8 cellular contexts compared by ENCODE assay signal in genomic region chr22:22463855-22464540, GRCh38. TPM values are rescaled to one million over a fixed set of nuclear protein-coding genes. Genes with fewer than 3 reads are reported as not detected.
DNase-seq lines count a peak whose midpoint lies in the region; ATAC-seq and TF ChIP-seq lines count a peak whose summit lies in the region.

No MANE protein-coding gene starts in this region.

- CTCF ChIA-PET in naive thymus-derived CD4-positive, alpha-beta T cell (lab: Charles Lee) = interaction anchor here (0.6 to 1.7 kb wide), 4 partner anchors 25 to 511 kb away, joined by 3 to 7 read pairs (median 3); no protein-coding TSS in a partner anchor

- no peaks in the 10 kb centered on the region for H3K27me3 ChIP-seq in BLaER1
- H3K27me3 ChIP-seq in GM23338 (ENCODE audit: insufficient read depth) = peaks cover 100% of the 10 kb centered on the region
- H3K27me3 ChIP-seq in naive thymus-derived CD4-positive, alpha-beta T cell (ENCODE audit: control insufficient read depth in 2 of 2, insufficient read depth in 2 of 2, low read length in 2 of 2) = peaks cover 0 to 11% of the 10 kb centered on the region in 2 donors

- peaks cover 41% of the 10 kb centered on the region for H3K9me3 ChIP-seq in BLaER1
- H3K9me3 ChIP-seq in naive thymus-derived CD4-positive, alpha-beta T cell (ENCODE audit: control insufficient read depth in 2 of 3, low read length in 3 of 3) = peaks cover 0 to 16% (median 10%) of the 10 kb centered on the region in 3 experiments

- TF ChIP-seq CTCF in GM23338 (conservative IDR thresholded peaks at IDR 0.05; ENCODE audit: low read depth in 2 of 2) = peak; percentile 72 to 85

- no peak overlapping the region for H3K4me3 ChIP-seq in BLaER1
- no peak overlapping the region for H3K4me3 ChIP-seq in GM23338
- no peak overlapping the region for H3K4me3 ChIP-seq in naive thymus-derived CD4-positive, alpha-beta T cell (ENCODE audit: low read length)

- peak; percentile 97 for ATAC-seq in GM23338
- ATAC-seq in naive thymus-derived CD4-positive, alpha-beta T cell = peak; percentile 44
- no peak for ATAC-seq in GM18907 (IDR thresholded peaks at IDR 0.05; ENCODE audit: unreplicated experiment)

- no peak overlapping the region for H2AFZ ChIP-seq in GM23338

- H3K36me3 ChIP-seq in BLaER1 = no peaks in the 10 kb centered on the region
- 0 out of 2 replicates have a peak, but pooled peaks cover 3% of the 10 kb centered on the region for H3K36me3 ChIP-seq in GM23338 (ENCODE audit: insufficient read depth)
- no peaks in the 10 kb centered on the region for H3K36me3 ChIP-seq in naive thymus-derived CD4-positive, alpha-beta T cell (ENCODE audit: control insufficient read depth in 2 of 3, insufficient read depth in 3 of 3, low read length in 3 of 3)

- peak overlapping the region; percentile 36 for H3K4me2 ChIP-seq in BLaER1
- no peak overlapping the region for H3K4me2 ChIP-seq in GM23338

- H3K36me3 Mint-ChIP-seq in GM23338 (ENCODE audit: low read depth) = peaks cover 19% of the 10 kb centered on the region
- peaks cover 0 to 6% (median 0%) of the 10 kb centered on the region in 5 donors for H3K36me3 Mint-ChIP-seq in naive thymus-derived CD4-positive, alpha-beta T cell

- H3K9ac ChIP-seq in BLaER1 = no peak overlapping the region

- POLR2A ChIA-PET in naive thymus-derived CD4-positive, alpha-beta T cell (lab: Charles Lee) = no interaction called here

- no peaks in the 10 kb centered on the region for H3K9me2 ChIP-seq in GM23338 (ENCODE audit: insufficient read depth)

- peaks cover 78% of the 10 kb centered on the region for H3K27me3 Mint-ChIP-seq in GM23338 (ENCODE audit: insufficient read depth, low read depth, poor library complexity)
- H3K27me3 Mint-ChIP-seq in naive thymus-derived CD4-positive, alpha-beta T cell = peaks cover 27 to 50% (median 48%) of the 10 kb centered on the region in 5 donors

- no peak overlapping the region for H3K27ac ChIP-seq in BLaER1
- no peak overlapping the region for H3K27ac ChIP-seq in GM23338 (ENCODE audit: low read depth)
- no peak overlapping the region for H3K27ac ChIP-seq in naive thymus-derived CD4-positive, alpha-beta T cell (ENCODE audit: low read depth, low read length)

- no peak overlapping the region for H3K4me3 Mint-ChIP-seq in GM23338
- H3K4me3 Mint-ChIP-seq in naive thymus-derived CD4-positive, alpha-beta T cell = no peak overlapping the region

- H3K79me2 ChIP-seq in GM23338 (replicated peaks; ENCODE audit: insufficient read depth) = no peaks in the 10 kb centered on the region

- H3K4me1 ChIP-seq in BLaER1 (peaks cover 20% of the 10 kb centered on the region), GM23338 (ENCODE audit: insufficient read depth) (no peaks in the 10 kb centered on the region)
- no peaks in the 10 kb centered on the region for H3K4me1 ChIP-seq in naive thymus-derived CD4-positive, alpha-beta T cell (ENCODE audit: control insufficient read depth in 2 of 2, insufficient read depth in 2 of 2, low read length in 2 of 2)

- intact Hi-C loops in naive thymus-derived CD4-positive, alpha-beta T cell (cut with micrococcal nuclease) = loop anchor here (2.0 to 10.0 kb wide), 4 partner anchors 123 to 493 kb away; no protein-coding TSS in a partner anchor

- H3F3A ChIP-seq in GM23338 (replicated peaks; ENCODE audit: low read depth) = no peaks in the 10 kb centered on the region

- no peaks in the 10 kb centered on the region; the same call in 2 of the 3 replicates for H3K4me1 Mint-ChIP-seq in GM23338
- H3K4me1 Mint-ChIP-seq in naive thymus-derived CD4-positive, alpha-beta T cell = no peaks in the 10 kb centered on the region

- peaks cover 40% of the 10 kb centered on the region for H3K9me3 Mint-ChIP-seq in GM23338
- peaks cover under 1 to 43% (median 18%) of the 10 kb centered on the region in 11 donors for H3K9me3 Mint-ChIP-seq in naive thymus-derived CD4-positive, alpha-beta T cell

- no peaks in the 10 kb centered on the region for H4K20me1 ChIP-seq in BLaER1
- H4K20me1 ChIP-seq in GM23338 (replicated peaks; ENCODE audit: insufficient read depth) = 0 out of 2 replicates have a peak, but pooled peaks cover 2% of the 10 kb centered on the region

- DNase-seq in GM23338 (ENCODE audit: low spot score) (peak; percentile 90), NCI-H82 (lab: John Stamatoyannopoulos, UW) (peak; percentile 87), epidermal melanocyte (ENCODE audit: insufficient read length, low spot score) (peak; percentile 55), superior temporal gyrus (ENCODE audit: extremely low spot score) (peak; percentile 93)
- peak in 2 of 3 experiments; percentile 15 to 49 for DNase-seq in activated CD8-positive, alpha-beta memory T cell treated with anti-CD3 and anti-CD28 coated beads for 48 hours (ENCODE audit: low read depth in 2 of 3, low spot score in 2 of 3)
- DNase-seq in naive thymus-derived CD4-positive, alpha-beta T cell = peak; percentile 10 to 55 (median 42)

- no peak overlapping the region for H3K27ac Mint-ChIP-seq in GM23338
- H3K27ac Mint-ChIP-seq in naive thymus-derived CD4-positive, alpha-beta T cell = no peak overlapping the region

TF ChIP-seq in GM23338, 12 proteins besides CTCF, POLR2A, EP300 and RAD21 (continues in another document):
- no peak for TF ChIP-seq ZNF462 (CRISPR knock-in tag; IDR thresholded peaks at IDR 0.05)
- no peak for TF ChIP-seq EZH2 (IDR thresholded peaks at IDR 0.05; ENCODE audit: low read depth, unreplicated experiment)
- TF ChIP-seq JUNB (IDR thresholded peaks at IDR 0.05; ENCODE audit: unreplicated experiment) = no peak
- TF ChIP-seq ZNF114 (CRISPR knock-in tag; IDR thresholded peaks at IDR 0.05) = no peak
- TF ChIP-seq CREB1 (CRISPR knock-in tag; IDR thresholded peaks at IDR 0.05; ENCODE audit: low read depth) = no peak
- no peak for TF ChIP-seq POLR2AphosphoS5 (IDR thresholded peaks at IDR 0.05; ENCODE audit: low read depth)
- TF ChIP-seq STAT1 (IDR thresholded peaks at IDR 0.05; ENCODE audit: unreplicated experiment) = no peak

RNA-seq across cellular contexts. Expression of gene ZNF280B, which starts 44.5 kb away (rescaled TPM):
- 5.7 and 6.7 TPM in 2 replicates for total RNA-seq in GM23338 (2014; rRNA removed; shearing (Covaris generic))
- polyA plus RNA-seq in GM23338 (2016; fragmentation: Nextera tagmentation; extraction: Ambion mirVana) = 5.3 and 5.5 TPM in 2 replicates
- 1 to 10 TPM; 2.1 to 3.6 (median 2.2) TPM for total RNA-seq in naive thymus-derived CD4-positive, alpha-beta T cell
- 1 to 10 TPM; 2.3 to 2.7 TPM for polyA plus RNA-seq in naive thymus-derived CD4-positive, alpha-beta T cell

RNA-seq across cellular contexts. Expression of gene ZNF280A, which starts 56.1 kb away (rescaled TPM):
- not detected in 2 replicates for total RNA-seq in GM23338 (2014; rRNA removed; shearing (Covaris generic))
- polyA plus RNA-seq in GM23338 (2016; fragmentation: Nextera tagmentation; extraction: Ambion mirVana) = not detected in 2 replicates
- total RNA-seq in naive thymus-derived CD4-positive, alpha-beta T cell = not detected
- polyA plus RNA-seq in naive thymus-derived CD4-positive, alpha-beta T cell = not detected

Comparison
In these comparisons a context has a peak if more than half of its experiments do, and no peak if none do; other contexts are left out.
1. DNase-seq: peak in every context shown above with its lines; median percentile 93 in superior temporal gyrus; 90 in GM23338; 87 in NCI-H82; 55 in epidermal melanocyte; 42 in naive thymus-derived CD4-positive, alpha-beta T cell; 32 in activated CD8-positive, alpha-beta memory T cell treated with anti-CD3 and anti-CD28 coated beads for 48 hours.